In genomic region chr10:112835933-112836564, GRCh38 we compare ENCODE assay signal across 1 cellular context.
TF ChIP-seq lines count a peak whose summit lies in the region.

No MANE protein-coding gene starts in this region.

TF ChIP-seq in HepG2, 621 proteins besides CTCF, POLR2A, EP300 and RAD21 (continued from another document and continues in another):
- TF ChIP-seq STAG1 (CRISPR knock-in tag; IDR thresholded peaks at IDR 0.05) (peak; percentile 19; the same call in 1 of the 2 replicates), RBM39 (IDR thresholded peaks at IDR 0.05; ENCODE audit: low read depth, low read length, poor library complexity, severe bottlenecking) (no peak), PAXIP1 (CRISPR knock-in tag; conservative IDR thresholded peaks at IDR 0.05) (peak; percentile 66), SMARCE1 (IDR thresholded peaks at IDR 0.05; ENCODE audit: borderline replicate concordance) (no peak), ZNF674 (CRISPR knock-in tag; IDR thresholded peaks at IDR 0.05; ENCODE audit: low read depth) (no peak), ZNF10 (CRISPR knock-in tag; IDR thresholded peaks at IDR 0.05; ENCODE audit: borderline replicate concordance, low read depth) (no peak), HDAC2 (CRISPR knock-in tag; IDR thresholded peaks at IDR 0.05) (no peak), MAZ (IDR thresholded peaks at IDR 0.05; ENCODE audit: borderline replicate concordance, low read depth, low read length) (no peak), MAZ (CRISPR knock-in tag; IDR thresholded peaks at IDR 0.05; ENCODE audit: low read depth) (no peak), ZNF597 (CRISPR knock-in tag; IDR thresholded peaks at IDR 0.05) (no peak), HMG20A (CRISPR knock-in tag; IDR thresholded peaks at IDR 0.05; ENCODE audit: borderline replicate concordance) (no peak), ZNF687 (CRISPR knock-in tag; IDR thresholded peaks at IDR 0.05) (peak; percentile 67), MIXL1 (CRISPR knock-in tag; IDR thresholded peaks at IDR 0.05) (peak; percentile 38; the same call in 1 of the 2 replicates), KLF15 (CRISPR knock-in tag; IDR thresholded peaks at IDR 0.05; ENCODE audit: borderline replicate concordance) (no peak), FOXP4 (CRISPR knock-in tag; IDR thresholded peaks at IDR 0.05) (peak; percentile 26; the same call in 1 of the 2 replicates), ARID2 (CRISPR knock-in tag; IDR thresholded peaks at IDR 0.05; ENCODE audit: borderline replicate concordance) (no peak), PREB (CRISPR knock-in tag; IDR thresholded peaks at IDR 0.05) (no peak), ATRX (CRISPR knock-in tag; IDR thresholded peaks at IDR 0.05; ENCODE audit: borderline replicate concordance) (no peak), FOSL2 (CRISPR knock-in tag; IDR thresholded peaks at IDR 0.05) (0 out of 2 replicates have a peak, but pooled peaks have one; percentile 7), U2AF1 (optimal IDR thresholded peaks at IDR 0.05; ENCODE audit: low read depth, low read length) (no peak), ZNF841 (CRISPR knock-in tag; IDR thresholded peaks at IDR 0.05; ENCODE audit: borderline replicate concordance) (no peak), USF2 (IDR thresholded peaks at IDR 0.05; ENCODE audit: low read depth, low read length) (no peak), USF2 (CRISPR knock-in tag; IDR thresholded peaks at IDR 0.05; ENCODE audit: borderline replicate concordance) (no peak), FOXA3 (CRISPR knock-in tag; IDR thresholded peaks at IDR 0.05) (peak; percentile 33; the same call in 1 of the 2 replicates), SMAD9 (CRISPR knock-in tag; IDR thresholded peaks at IDR 0.05) (no peak), SALL1 (CRISPR knock-in tag; IDR thresholded peaks at IDR 0.05) (peak; percentile 72), HNRNPK (IDR thresholded peaks at IDR 0.05; ENCODE audit: low read depth, low read length, poor library complexity, severe bottlenecking) (no peak), AHDC1 (CRISPR knock-in tag; IDR thresholded peaks at IDR 0.05; ENCODE audit: borderline replicate concordance) (peak; percentile 27; the same call in 1 of the 2 replicates), IRF2 (CRISPR knock-in tag; IDR thresholded peaks at IDR 0.05) (0 out of 2 replicates have a peak, but pooled peaks have one; percentile 28), ZNF569 (CRISPR knock-in tag; IDR thresholded peaks at IDR 0.05; ENCODE audit: borderline replicate concordance) (no peak), ZNF225 (CRISPR knock-in tag; IDR thresholded peaks at IDR 0.05) (no peak), TEAD3 (CRISPR knock-in tag; optimal IDR thresholded peaks at IDR 0.05; ENCODE audit: borderline replicate concordance) (no peak), RXRA (CRISPR knock-in tag; IDR thresholded peaks at IDR 0.05) (no peak), PPARG (CRISPR knock-in tag; conservative IDR thresholded peaks at IDR 0.05) (no peak), ZNF562 (CRISPR knock-in tag; IDR thresholded peaks at IDR 0.05; ENCODE audit: borderline replicate concordance) (no peak), HOXA9 (CRISPR knock-in tag; IDR thresholded peaks at IDR 0.05; ENCODE audit: borderline replicate concordance) (no peak), GRHL1 (CRISPR knock-in tag; conservative IDR thresholded peaks at IDR 0.05) (no peak), GPN1 (CRISPR knock-in tag; IDR thresholded peaks at IDR 0.05; ENCODE audit: borderline replicate concordance) (no peak), HNF4A (CRISPR knock-in tag; IDR thresholded peaks at IDR 0.05) (peak; percentile 49), NFKBIZ (CRISPR knock-in tag; IDR thresholded peaks at IDR 0.05) (no peak)
